In genomic region chr1:94773931-94774422, GRCh38 we compare ENCODE assay signal across 15 cellular contexts. TPM values are rescaled to one million over a fixed set of nuclear protein-coding genes. Genes with fewer than 3 reads are reported as not detected.
DNase-seq lines count a peak whose midpoint lies in the region; ATAC-seq and TF ChIP-seq lines count a peak whose summit lies in the region.
"Had no signal": no experiment of that assay in that cellular context is flagged by ENCODE, and none has a peak within 500 bp of the region (broad histone marks: within the 10 kb centered on the region; RNA-seq: fewer than 3 reads in every experiment).

No MANE protein-coding gene starts in this region.

- H4K20me1 ChIP-seq in SK-N-SH (ENCODE audit: insufficient read depth), result no peaks in the 10 kb centered on the region

- H3K4me3 ChIP-seq in SK-N-SH (ENCODE audit: low read depth in 2 of 2, low read length in 1 of 2) (no peak overlapping the region), breast epithelium (no peak overlapping the region), kidney epithelial cell (ENCODE audit: low read depth, low read length) (no peak overlapping the region)
- H3K4me3 ChIP-seq in effector memory CD4-positive, alpha-beta T cell (ENCODE audit: insufficient read depth, low read depth, low read length, poor library complexity, severe bottlenecking), result no peak overlapping the region
- H3K4me3 ChIP-seq: prostate gland, thoracic aorta had no signal

- WGBS in SK-N-SH (ENCODE audit: low lambda C conversion rate), result 89% methylated on average over 8 of the region's 8 CpGs

- DNase-seq in SK-N-SH, result no peak
- DNase-seq in breast epithelium (ENCODE audit: low spot score in 2 of 2), result no peak
- DNase-seq in kidney epithelial cell (ENCODE audit: low read depth), result peak; percentile 83
- no peak for DNase-seq in left ventricle myocardium superior
- DNase-seq in effector memory CD4-positive, alpha-beta T cell, result no peak
- DNase-seq in NCI-H510A (lab: John Stamatoyannopoulos, UW), result no peak
- DNase-seq: activated CD4-positive, alpha-beta memory T cell treated with anti-CD3 and anti-CD28 coated beads, Interleukin-2, amount 10 ng/mL, durations not matched to agents 7 days and 5 days; activated naive CD4-positive, alpha-beta T cell treated with anti-CD3 and anti-CD28 coated beads, Interleukin-2, amount 50 U/mL, for 16 hours; NCI-H69; T-cell had no signal

- TF ChIP-seq RAD21 in SK-N-SH (IDR thresholded peaks at IDR 0.05; ENCODE audit: low read length), result no peak

- no peaks in the 10 kb centered on the region for H3K79me2 ChIP-seq in SK-N-SH (ENCODE audit: insufficient read depth)

- no peak for TF ChIP-seq POLR2A in breast epithelium (IDR thresholded peaks at IDR 0.05)

- ATAC-seq in SK-N-SH treated with all-trans-retinoic acid at 6 μM for 48 hours, result peak; percentile 55; the same call in 2 of the 3 replicates
- ATAC-seq in left ventricle myocardium superior, result no peak
- no peak for ATAC-seq in HG03280 (IDR thresholded peaks at IDR 0.05; ENCODE audit: unreplicated experiment)
- ATAC-seq: T-cell had no signal

- H3K36me3 ChIP-seq in SK-N-SH (replicated peaks in 1 of 2; ENCODE audit: control insufficient read depth in 1 of 2, insufficient read depth in 2 of 2, low read length in 1 of 2) (no peaks in the 10 kb centered on the region), breast epithelium (no peaks in the 10 kb centered on the region), kidney epithelial cell (ENCODE audit: control insufficient read depth, insufficient read depth, low read length) (no peaks in the 10 kb centered on the region)
- no peaks in the 10 kb centered on the region for H3K36me3 ChIP-seq in effector memory CD4-positive, alpha-beta T cell (ENCODE audit: control insufficient read depth, insufficient read depth, low read length)
- H3K36me3 ChIP-seq: prostate gland, thoracic aorta had no signal

- intact Hi-C loops in breast epithelium (cut with DNase I; ENCODE audit: low total_unique reads) (no loop called here), left ventricle myocardium superior (cut with micrococcal nuclease) (no loop called here)

- TF ChIP-seq CTCF in SK-N-SH (IDR thresholded peaks at IDR 0.05), result no peak
- no peak for TF ChIP-seq CTCF in breast epithelium (IDR thresholded peaks at IDR 0.05)
- TF ChIP-seq CTCF in kidney epithelial cell (IDR thresholded peaks at IDR 0.05; ENCODE audit: insufficient read depth, low read length, poor library complexity, severe bottlenecking), result no peak

- CTCF ChIA-PET in SK-N-SH (lab: Yijun Ruan, JAX), result no interaction called here

- H3K9me3 ChIP-seq in SK-N-SH, result no peaks in the 10 kb centered on the region
- H3K9me3 ChIP-seq in breast epithelium, result no peaks in the 10 kb centered on the region
- H3K9me3 ChIP-seq in effector memory CD4-positive, alpha-beta T cell (ENCODE audit: control insufficient read depth, low read length), result no peaks in the 10 kb centered on the region
- H3K9me3 ChIP-seq: prostate gland, thoracic aorta had no signal

- H3K9me2 ChIP-seq in SK-N-SH, result no peaks in the 10 kb centered on the region

- H2AFZ ChIP-seq in SK-N-SH (ENCODE audit: low read depth), result no peak overlapping the region

- H3K4me2 ChIP-seq in SK-N-SH, result no peak overlapping the region

- TF ChIP-seq EP300 in SK-N-SH (IDR thresholded peaks at IDR 0.05; ENCODE audit: borderline replicate concordance in 1 of 2, low read depth in 1 of 2, low read length in 1 of 2), result no peak

- H3K4me1 ChIP-seq in SK-N-SH (ENCODE audit: control insufficient read depth in 1 of 2, insufficient read depth in 2 of 2, low read depth in 1 of 2, low read length in 1 of 2), result peaks cover 8 to 9% of the 10 kb centered on the region in 2 experiments; a peak in 1 of 4 replicates
- H3K4me1 ChIP-seq in breast epithelium, result peaks cover 0 to 10% of the 10 kb centered on the region in 2 donors
- no peaks in the 10 kb centered on the region for H3K4me1 ChIP-seq in effector memory CD4-positive, alpha-beta T cell (ENCODE audit: control insufficient read depth, insufficient read depth, low read length, poor library complexity, severe bottlenecking)

- H3K27me3 ChIP-seq in SK-N-SH (ENCODE audit: insufficient read depth) (no peaks in the 10 kb centered on the region), breast epithelium (no peaks in the 10 kb centered on the region), kidney epithelial cell (ENCODE audit: control insufficient read depth, insufficient read depth, low read length) (no peaks in the 10 kb centered on the region)
- H3K27me3 ChIP-seq in effector memory CD4-positive, alpha-beta T cell (replicated peaks; ENCODE audit: control insufficient read depth, insufficient read depth, low read length, poor library complexity, severe bottlenecking), result no peaks in the 10 kb centered on the region

- no peak overlapping the region for H3K27ac ChIP-seq in SK-N-SH (ENCODE audit: low read depth in 2 of 2, low read length in 1 of 2)
- peak overlapping the region; percentile 3 to 15 for H3K27ac ChIP-seq in breast epithelium
- no peak overlapping the region for H3K27ac ChIP-seq in effector memory CD4-positive, alpha-beta T cell (ENCODE audit: insufficient read depth, low read length, poor library complexity, severe bottlenecking)
- H3K27ac ChIP-seq: 22Rv1, prostate gland, thoracic aorta had no signal

- no peak overlapping the region for H3K9ac ChIP-seq in SK-N-SH

- POLR2A ChIA-PET in SK-N-SH (lab: Yijun Ruan, JAX), result no interaction called here

- H3F3A ChIP-seq in SK-N-SH (replicated peaks; ENCODE audit: insufficient read depth), result no peaks in the 10 kb centered on the region

TF ChIP-seq in SK-N-SH treated with all-trans-retinoic acid at 6 μM for 48 hours, 23 proteins besides CTCF, POLR2A, EP300 and RAD21:
- no peak for TF ChIP-seq CSDC2 (CRISPR knock-in tag; IDR thresholded peaks at IDR 0.05)
- TF ChIP-seq ZNF70 (CRISPR knock-in tag; IDR thresholded peaks at IDR 0.05), result no peak
- no peak for TF ChIP-seq ARNTL (CRISPR knock-in tag; IDR thresholded peaks at IDR 0.05; ENCODE audit: borderline replicate concordance, low read depth)
- TF ChIP-seq CREB5 (CRISPR knock-in tag; IDR thresholded peaks at IDR 0.05; ENCODE audit: low read depth), result no peak
- no peak for TF ChIP-seq ZC3H10 (CRISPR knock-in tag; IDR thresholded peaks at IDR 0.05)

TF ChIP-seq in SK-N-SH, 30 proteins besides CTCF, POLR2A, EP300 and RAD21:
- TF ChIP-seq YY1 (IDR thresholded peaks at IDR 0.05; ENCODE audit: low read depth) (no peak), RXRA (IDR thresholded peaks at IDR 0.05; ENCODE audit: borderline replicate concordance, low read depth) (no peak), ZBTB33 (IDR thresholded peaks at IDR 0.05; ENCODE audit: borderline replicate concordance, low read depth) (no peak), MXI1 (IDR thresholded peaks at IDR 0.05; ENCODE audit: low read depth, low read length) (no peak), PBX3 (IDR thresholded peaks at IDR 0.05) (no peak), USF2 (IDR thresholded peaks at IDR 0.05; ENCODE audit: borderline replicate concordance, low read depth, low read length) (no peak), IRF3 (IDR thresholded peaks at IDR 0.05; ENCODE audit: low read depth, low read length) (no peak), ELF1 (IDR thresholded peaks at IDR 0.05) (no peak), RCOR1 (IDR thresholded peaks at IDR 0.05; ENCODE audit: low read length) (no peak)

RNA-seq across cellular contexts. Expression of gene SLC44A3, which starts 46.2 kb away (rescaled TPM):
- 2.6 and 4.4 TPM in 2 replicates for polyA plus RNA-seq in SK-N-SH (2012; rRNA removed)
- 3.8 and 4.0 TPM in 2 replicates for polyA plus RNA-seq in SK-N-SH (2012; cell fraction: cytosol; rRNA removed)
- polyA plus RNA-seq in SK-N-SH (2012; cell fraction: nucleus; rRNA removed), result 2.8 and 4.4 TPM in 2 replicates
- total RNA-seq in breast epithelium, result 10 to 100 TPM in 2 of 3 donors, 1 to 10 TPM in 1; 2.1 to 12.6 (median 10.5) TPM
- total RNA-seq in kidney epithelial cell, result 13.1 and 14.6 TPM in 2 replicates
- total RNA-seq in left ventricle myocardium superior, result 3.0 TPM

Comparison
In these comparisons a context has a peak if more than half of its experiments do, and no peak if none do; other contexts are left out.
1. H3K27ac ChIP-seq: peak in breast epithelium (2 of 2); none in SK-N-SH (0 of 2) and effector memory CD4-positive, alpha-beta T cell (single experiment).